ENCODE assay signal across 1 cellular context in the genomic region with DNA sequence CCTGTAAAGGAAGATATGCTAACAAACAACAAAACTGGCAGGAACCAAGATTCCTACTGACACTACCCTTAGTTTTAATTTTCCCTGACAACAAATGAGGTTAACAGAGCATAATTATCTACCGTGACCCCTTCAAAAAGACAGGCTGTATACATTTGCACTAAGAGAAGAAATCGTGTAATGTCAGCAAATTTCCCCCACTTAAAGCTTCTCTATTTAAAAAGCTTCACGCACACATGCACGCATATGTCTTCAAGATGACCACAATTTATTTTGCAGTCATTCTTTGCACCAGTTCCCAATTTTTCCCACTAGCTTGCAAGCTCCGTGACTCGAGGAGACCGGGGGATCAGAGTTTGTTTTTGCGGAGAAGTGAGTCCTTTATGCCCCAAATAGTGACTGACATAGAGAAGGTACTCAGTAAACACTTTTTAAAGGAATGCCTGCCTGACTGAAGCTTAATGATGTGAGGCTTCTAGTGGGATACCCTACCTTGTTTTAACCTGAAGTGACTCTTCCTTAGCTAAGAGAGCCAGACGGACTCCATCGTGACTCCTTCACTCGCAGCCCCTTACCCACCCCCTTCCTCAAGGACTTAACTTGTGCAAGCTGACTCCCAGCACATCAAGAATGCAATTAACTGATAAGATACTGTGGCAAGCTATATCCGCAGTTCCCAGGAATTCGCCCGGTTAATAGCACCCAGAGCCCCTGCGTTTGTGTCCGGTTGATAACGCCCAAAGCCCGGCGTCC.
TF ChIP-seq lines count a peak whose summit lies in the region.

No MANE protein-coding gene starts in this region.

TF ChIP-seq in endothelial cell of umbilical vein, 7 proteins besides CTCF, POLR2A, EP300 and RAD21:
- no peak for TF ChIP-seq MYC (IDR thresholded peaks at IDR 0.05; ENCODE audit: low read depth, low read length)
- TF ChIP-seq, protein P1, sequence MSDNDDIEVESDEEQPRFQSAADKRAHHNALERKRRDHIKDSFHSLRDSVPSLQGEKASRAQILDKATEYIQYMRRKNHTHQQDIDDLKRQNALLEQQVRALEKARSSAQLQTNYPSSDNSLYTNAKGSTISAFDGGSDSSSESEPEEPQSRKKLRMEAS (IDR thresholded peaks at IDR 0.05; ENCODE audit: insufficient read depth, insufficient read length): no peak
- no peak for TF ChIP-seq POLR2AphosphoS5 (IDR thresholded peaks at IDR 0.05; ENCODE audit: insufficient read depth, low read depth, low read length)
- no peak for TF ChIP-seq JUN (IDR thresholded peaks at IDR 0.05; ENCODE audit: borderline replicate concordance, insufficient read depth, insufficient read length, low read depth)
- no peak for TF ChIP-seq FOS (IDR thresholded peaks at IDR 0.05; ENCODE audit: borderline replicate concordance, insufficient read depth, low read length)
- no peak for TF ChIP-seq GATA2 (IDR thresholded peaks at IDR 0.05; ENCODE audit: insufficient read depth, insufficient read length, low read depth, low read length)
- no peak for TF ChIP-seq EZH2 (IDR thresholded peaks at IDR 0.05; ENCODE audit: borderline replicate concordance, low read depth, low read length, severe bottlenecking)
TF ChIP-seq in endothelial cell of umbilical vein: peak in this region for 0.
